ENCODE assay signal across 8 cellular contexts in the genomic region with DNA sequence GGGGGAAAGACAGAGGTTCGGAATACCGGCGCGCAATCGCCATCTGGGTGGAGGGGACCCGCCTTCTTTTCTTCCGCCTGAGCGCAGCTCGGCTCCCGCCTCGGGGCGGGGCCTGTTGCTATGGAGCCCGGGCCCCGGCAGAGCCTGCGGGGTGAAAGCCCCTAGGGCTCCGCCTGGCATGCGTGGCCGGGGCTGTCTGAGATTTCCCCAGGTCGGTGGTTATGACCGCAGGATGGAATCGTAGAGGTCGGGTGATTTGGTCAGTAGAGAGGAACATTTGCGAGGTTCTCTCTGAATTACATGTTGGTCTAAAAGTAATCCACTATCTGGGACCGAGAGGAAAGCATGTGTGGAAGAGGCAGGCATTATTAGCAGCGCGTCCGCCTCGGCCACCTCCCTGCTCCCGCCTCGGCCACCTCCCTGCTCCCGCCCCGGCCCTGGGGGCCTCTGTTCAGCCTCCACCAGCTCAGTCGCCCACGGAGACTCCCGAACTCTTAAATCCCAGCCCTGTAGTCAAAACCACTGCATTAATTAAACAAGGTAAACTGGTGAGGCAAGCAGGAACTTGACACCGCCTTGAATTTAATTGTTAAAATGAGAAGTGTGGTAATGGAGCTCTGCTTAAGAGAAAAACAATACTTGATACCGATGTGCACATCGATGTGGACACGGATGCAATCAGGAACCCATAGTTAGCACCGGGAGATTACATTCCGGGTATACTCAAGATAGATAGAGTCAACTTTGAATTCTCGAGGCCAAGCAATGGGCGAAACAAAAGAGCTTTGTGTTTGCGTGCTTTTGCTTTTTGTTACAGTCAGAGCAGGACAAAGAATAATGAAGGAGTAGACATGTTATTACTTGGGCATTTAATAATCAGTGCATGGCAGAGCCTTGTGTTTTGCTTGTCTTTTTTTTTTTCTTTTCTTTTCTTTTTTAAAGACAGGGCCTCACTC. TPM values are rescaled to one million over a fixed set of nuclear protein-coding genes. Genes with fewer than 3 reads are reported as not detected.
DNase-seq lines count a peak whose midpoint lies in the region; ATAC-seq and TF ChIP-seq lines count a peak whose summit lies in the region.

No MANE protein-coding gene starts in this region.

- TF ChIP-seq CTCF in GM12865 (IDR thresholded peaks at IDR 0.05; ENCODE audit: insufficient read depth, low read depth, low read length, missing control alignments) (no peak), prostate gland (IDR thresholded peaks at IDR 0.05) (no peak)

- ATAC-seq in HG02571 (IDR thresholded peaks at IDR 0.05; ENCODE audit: unreplicated experiment) (peak; percentile 99), left cardiac atrium (peak; percentile 97 to 99)

- H3K9me3 ChIP-seq in prostate gland = no peaks in the 10 kb centered on the region

- intact Hi-C loops in left cardiac atrium (cut with DNase I) (no loop called here), prostate gland (cut with DNase I) (no loop called here)

- H3K4me1 ChIP-seq in prostate gland (replicated peaks) = no peaks in the 10 kb centered on the region

- peak overlapping the region; percentile 79 to 85 for H3K27ac ChIP-seq in prostate gland

- H3K27me3 ChIP-seq in prostate gland (replicated peaks; ENCODE audit: insufficient read depth) = no peaks in the 10 kb centered on the region

- 6% methylated on average over 43 of the region's 44 CpGs for WGBS in prostate gland

- H3K36me3 ChIP-seq in prostate gland = no peaks in the 10 kb centered on the region

- H3K4me3 ChIP-seq in GM12865 (ENCODE audit: low read depth, low read length) (peak overlapping the region; percentile 65), prostate gland (peak overlapping the region; percentile 32 to 43)

- peak; percentile 79 for DNase-seq in GM12865 (ENCODE audit: low read depth)
- DNase-seq in NCI-H1092 (lab: John Stamatoyannopoulos, UW) = peak; percentile 86
- DNase-seq in T-helper 1 cell = peak; percentile 75 to 84 (median 78)
- DNase-seq in amniotic epithelial cell (ENCODE audit: low read depth) = peak; percentile 69
- peak; percentile 86 for DNase-seq in left cardiac atrium
- peak; percentile 75 for DNase-seq in prostate gland (ENCODE audit: low spot score)
- peak; percentile 83 for DNase-seq in ureter (ENCODE audit: low spot score)

- TF ChIP-seq POLR2A in prostate gland (IDR thresholded peaks at IDR 0.05) = no peak

RNA-seq across cellular contexts. Expression of gene TRIM2, which starts 45.2 kb away (rescaled TPM):
- total RNA-seq in left cardiac atrium (10 to 100 TPM; 19.8 to 22.6 TPM), prostate gland (10 to 100 TPM; 54.5 to 70.4 TPM), ureter (90.6 TPM)

Comparison
In these comparisons a context has a peak if more than half of its experiments do, and no peak if none do; other contexts are left out.
1. Peak in every context shown above with its lines: DNase-seq, ATAC-seq, H3K4me3 ChIP-seq and H3K27ac ChIP-seq.